ENCODE assay signal across 8 cellular contexts in the genomic region with DNA sequence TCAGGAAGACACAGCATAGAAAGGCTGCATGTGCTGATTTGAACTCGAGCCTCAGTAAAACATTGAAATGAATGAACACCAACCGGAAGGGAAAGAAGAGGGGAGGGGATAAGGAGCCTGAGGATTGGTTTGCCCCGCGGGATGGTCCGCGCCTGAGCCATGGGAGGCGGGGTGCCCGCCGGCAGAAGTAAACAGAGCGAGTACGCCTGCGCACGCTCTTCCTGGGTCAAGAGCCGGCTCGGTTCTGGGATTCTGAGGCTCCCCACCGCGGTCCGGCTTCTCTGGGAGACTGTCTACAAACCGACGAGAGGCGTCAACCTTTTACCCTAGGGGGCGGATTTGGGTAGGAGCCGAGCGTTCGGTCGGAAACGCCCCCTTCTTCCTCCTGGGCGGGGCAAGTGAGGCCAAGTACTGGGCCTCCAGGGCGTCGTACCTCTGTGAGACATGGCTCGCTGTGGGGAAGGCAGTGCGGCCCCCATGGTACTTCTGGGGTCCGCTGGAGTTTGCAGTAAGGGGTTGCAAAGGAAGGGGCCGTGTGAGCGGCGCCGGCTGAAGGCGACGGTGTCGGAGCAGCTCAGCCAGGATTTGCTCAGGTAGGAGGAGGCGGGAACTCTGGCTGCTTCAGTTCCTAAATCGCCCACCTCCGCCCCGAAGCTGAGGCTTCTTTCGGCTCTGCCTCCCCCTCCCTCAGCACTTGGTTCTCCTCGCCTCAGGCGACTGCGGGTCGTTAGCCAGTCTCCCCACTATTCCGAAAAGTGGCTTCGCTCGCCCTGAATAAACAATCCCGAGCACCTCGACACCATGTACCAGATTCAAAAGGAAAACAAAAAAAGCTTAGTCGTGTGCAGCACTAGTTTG. TPM values are rescaled to one million over a fixed set of nuclear protein-coding genes. Genes with fewer than 3 reads are reported as not detected.
A peak's percentile ranks its signal among the peaks of the same experiment; 100 is the strongest.
DNase-seq lines count a peak whose midpoint lies in the region; ATAC-seq, FAIRE-seq and TF ChIP-seq lines count a peak whose summit lies in the region.

A gene (plus strand): TSS at position 218 of the 858 bp plus-strand sequence. CDS start 227 bp downstream, at position 445.

- no peak for TF ChIP-seq CTCF in fibroblast of lung (conservative IDR thresholded peaks at IDR 0.05 in 1 of 2, IDR thresholded peaks at IDR 0.05 in 1 of 2; ENCODE audit: low read depth in 1 of 2, low read length in 2 of 2)

- in situ Hi-C loops in KBM-7 (cut with MboI; ENCODE audit: low pct_unique_long_range_greater_than_20kb, low sequenced_read_pairs): no loop called here

- no peaks in the 10 kb centered on the region for H3K79me2 ChIP-seq in fibroblast of lung (ENCODE audit: control insufficient read depth, insufficient read depth, low read length)

- peak within 1 kb of the TSS; percentile 90 for H3K4me2 ChIP-seq in fibroblast of lung (ENCODE audit: extremely low read depth, insufficient read depth, low read length)

- H3K27ac ChIP-seq in fibroblast of lung (ENCODE audit: insufficient read depth, low read length): peak within 1 kb of the TSS; percentile 17
- peak within 1 kb of the TSS; percentile 74 for H3K27ac ChIP-seq in naive thymus-derived CD4-positive, alpha-beta T cell (ENCODE audit: low read depth, low read length)

- H2AFZ ChIP-seq in fibroblast of lung (ENCODE audit: low read length): peak within 1 kb of the TSS; percentile 77

- H3K27me3 ChIP-seq in fibroblast of lung (ENCODE audit: control insufficient read depth, insufficient read depth, low read length): no peaks in the 10 kb centered on the region
- no peaks in the 10 kb centered on the region for H3K27me3 ChIP-seq in naive thymus-derived CD4-positive, alpha-beta T cell (ENCODE audit: control insufficient read depth in 2 of 2, insufficient read depth in 2 of 2, low read length in 2 of 2)

- ATAC-seq in GM21737 (IDR thresholded peaks at IDR 0.05; ENCODE audit: unreplicated experiment): peak; percentile 97
- peak; percentile 98 for ATAC-seq in naive thymus-derived CD4-positive, alpha-beta T cell
- ATAC-seq in stimulated activated effector memory CD8-positive, alpha-beta T cell treated with anti-CD3 and anti-CD28 coated beads, Interleukin-12 subunit alpha, Interleukin-12 subunit beta, amount 100 ng/mL, for 72 hours: peak; percentile 97

- H3K27ac Mint-ChIP-seq in activated T-helper 1 cell treated with anti-CD3 and anti-CD28 coated beads, Interleukin-12 subunit alpha, Interleukin-12 subunit beta, Interleukin-2, Interleukin-4 antibody, amounts not matched to agents 30 ng/mL and 10 ng/mL and 1 ng/mL, durations not matched to agents 14 hours and 24 hours and 36 hours: peak within 1 kb of the TSS; percentile 85
- peak within 1 kb of the TSS; percentile 85 to 97 (median 93) for H3K27ac Mint-ChIP-seq in naive thymus-derived CD4-positive, alpha-beta T cell
- peak within 1 kb of the TSS; percentile 93 for H3K27ac Mint-ChIP-seq in stimulated activated effector memory CD8-positive, alpha-beta T cell treated with anti-CD3 and anti-CD28 coated beads, Interleukin-12 subunit alpha, Interleukin-12 subunit beta, amount 100 ng/mL, for 72 hours

- no peaks in the 10 kb centered on the region for H3K36me3 ChIP-seq in fibroblast of lung (ENCODE audit: control insufficient read depth, insufficient read depth, low read length)
- no peaks in the 10 kb centered on the region for H3K36me3 ChIP-seq in naive thymus-derived CD4-positive, alpha-beta T cell (ENCODE audit: control insufficient read depth in 2 of 3, insufficient read depth in 3 of 3, low read length in 3 of 3)

- H4K20me1 ChIP-seq in fibroblast of lung (ENCODE audit: control insufficient read depth, extremely low read depth, insufficient read depth, low read length): no peaks in the 10 kb centered on the region

- DNase-seq in DMS53 (lab: John Stamatoyannopoulos, UW) (peak; percentile 95), KBM-7 (peak; percentile 86), RCC 7860 (ENCODE audit: low spot score) (peak; percentile 34), fibroblast of lung (ENCODE audit: low read depth in 2 of 2) (peak; percentile 72 to 78)
- DNase-seq in activated T-helper 1 cell treated with anti-CD3 and anti-CD28 coated beads, Interleukin-12 subunit alpha, Interleukin-12 subunit beta, Interleukin-2, Interleukin-4 antibody, amounts not matched to agents 30 ng/mL and 10 ng/mL and 1 ng/mL, durations not matched to agents 14 hours and 24 hours and 36 hours (ENCODE audit: low spot score): peak; percentile 79
- peak; percentile 67 to 87 (median 85) for DNase-seq in naive thymus-derived CD4-positive, alpha-beta T cell
- DNase-seq in stimulated activated effector memory CD8-positive, alpha-beta T cell treated with anti-CD3 and anti-CD28 coated beads, Interleukin-12 subunit alpha, Interleukin-12 subunit beta, amount 100 ng/mL, for 72 hours (ENCODE audit: low spot score in 2 of 2): peak; percentile 73 to 90

- CTCF ChIA-PET in naive thymus-derived CD4-positive, alpha-beta T cell (lab: Charles Lee): interaction anchor here (0.5 to 1.1 kb wide), 3 partner anchors 83 to 924 kb away, joined by 3 to 5 read pairs (median 3); no protein-coding TSS in a partner anchor

- H3K27me3 Mint-ChIP-seq in activated T-helper 1 cell treated with anti-CD3 and anti-CD28 coated beads, Interleukin-12 subunit alpha, Interleukin-12 subunit beta, Interleukin-2, Interleukin-4 antibody, amounts not matched to agents 30 ng/mL and 10 ng/mL and 1 ng/mL, durations not matched to agents 14 hours and 24 hours and 36 hours (ENCODE audit: insufficient read depth): no peaks in the 10 kb centered on the region
- no peaks in the 10 kb centered on the region for H3K27me3 Mint-ChIP-seq in naive thymus-derived CD4-positive, alpha-beta T cell

- peak within 1 kb of the TSS; percentile 67 to 94 (median 73) for H3K4me3 ChIP-seq in fibroblast of lung (replicated peaks in 1 of 4; ENCODE audit: control extremely low read depth in 1 of 4, insufficient read depth in 1 of 4, low read depth in 3 of 4, low read length in 4 of 4)
- peak within 1 kb of the TSS; percentile 79 for H3K4me3 ChIP-seq in naive thymus-derived CD4-positive, alpha-beta T cell (ENCODE audit: low read length)

- peak within 1 kb of the TSS; percentile 86 for H3K4me3 Mint-ChIP-seq in activated T-helper 1 cell treated with anti-CD3 and anti-CD28 coated beads, Interleukin-12 subunit alpha, Interleukin-12 subunit beta, Interleukin-2, Interleukin-4 antibody, amounts not matched to agents 30 ng/mL and 10 ng/mL and 1 ng/mL, durations not matched to agents 14 hours and 24 hours and 36 hours
- peak within 1 kb of the TSS; percentile 87 to 99 (median 98) for H3K4me3 Mint-ChIP-seq in naive thymus-derived CD4-positive, alpha-beta T cell
- peak within 1 kb of the TSS; percentile 94 for H3K4me3 Mint-ChIP-seq in stimulated activated effector memory CD8-positive, alpha-beta T cell treated with anti-CD3 and anti-CD28 coated beads, Interleukin-12 subunit alpha, Interleukin-12 subunit beta, amount 100 ng/mL, for 72 hours

- intact Hi-C loops in activated T-helper 1 cell treated with anti-CD3 and anti-CD28 coated beads, Interleukin-12 subunit alpha, Interleukin-12 subunit beta, Interleukin-2, Interleukin-4 antibody, amounts not matched to agents 30 ng/mL and 10 ng/mL and 1 ng/mL, durations not matched to agents 14 hours and 24 hours and 36 hours (cut with micrococcal nuclease): loop anchor here (1.0 to 5.0 kb wide), 4 partner anchors 218 to 1058 kb away; a partner anchor contains a TSS
- intact Hi-C loops in naive thymus-derived CD4-positive, alpha-beta T cell (cut with micrococcal nuclease): loop anchor here (1.0 to 5.0 kb wide), 12 partner anchors 48 to 1058 kb away; a partner anchor contains a TSS

- peaks cover 13% of the 10 kb centered on the region for H3K4me1 Mint-ChIP-seq in activated T-helper 1 cell treated with anti-CD3 and anti-CD28 coated beads, Interleukin-12 subunit alpha, Interleukin-12 subunit beta, Interleukin-2, Interleukin-4 antibody, amounts not matched to agents 30 ng/mL and 10 ng/mL and 1 ng/mL, durations not matched to agents 14 hours and 24 hours and 36 hours (ENCODE audit: low read depth)
- H3K4me1 Mint-ChIP-seq in naive thymus-derived CD4-positive, alpha-beta T cell: peaks cover 5 to 36% (median 29%) of the 10 kb centered on the region in 7 donors
- peaks cover 6% of the 10 kb centered on the region for H3K4me1 Mint-ChIP-seq in stimulated activated effector memory CD8-positive, alpha-beta T cell treated with anti-CD3 and anti-CD28 coated beads, Interleukin-12 subunit alpha, Interleukin-12 subunit beta, amount 100 ng/mL, for 72 hours

- H3K9me3 ChIP-seq in fibroblast of lung (ENCODE audit: control insufficient read depth, insufficient read depth, low read depth, low read length): no peaks in the 10 kb centered on the region
- H3K9me3 ChIP-seq in naive thymus-derived CD4-positive, alpha-beta T cell (ENCODE audit: control insufficient read depth in 2 of 3, low read length in 3 of 3): no peaks in the 10 kb centered on the region

- peaks cover 1% of the 10 kb centered on the region for H3K36me3 Mint-ChIP-seq in activated T-helper 1 cell treated with anti-CD3 and anti-CD28 coated beads, Interleukin-12 subunit alpha, Interleukin-12 subunit beta, Interleukin-2, Interleukin-4 antibody, amounts not matched to agents 30 ng/mL and 10 ng/mL and 1 ng/mL, durations not matched to agents 14 hours and 24 hours and 36 hours (ENCODE audit: low read depth)
- peaks cover 0 to 16% (median 4%) of the 10 kb centered on the region in 5 donors for H3K36me3 Mint-ChIP-seq in naive thymus-derived CD4-positive, alpha-beta T cell
- H3K36me3 Mint-ChIP-seq in stimulated activated effector memory CD8-positive, alpha-beta T cell treated with anti-CD3 and anti-CD28 coated beads, Interleukin-12 subunit alpha, Interleukin-12 subunit beta, amount 100 ng/mL, for 72 hours: no peaks in the 10 kb centered on the region

- H3K9ac ChIP-seq in fibroblast of lung (ENCODE audit: insufficient read depth, low read length): peak within 1 kb of the TSS; percentile 50

- peaks cover 13% of the 10 kb centered on the region for H3K9me3 Mint-ChIP-seq in activated T-helper 1 cell treated with anti-CD3 and anti-CD28 coated beads, Interleukin-12 subunit alpha, Interleukin-12 subunit beta, Interleukin-2, Interleukin-4 antibody, amounts not matched to agents 30 ng/mL and 10 ng/mL and 1 ng/mL, durations not matched to agents 14 hours and 24 hours and 36 hours
- H3K9me3 Mint-ChIP-seq in naive thymus-derived CD4-positive, alpha-beta T cell: peaks cover 0 to 10% (median 3%) of the 10 kb centered on the region in 11 donors
- peaks cover 4% of the 10 kb centered on the region for H3K9me3 Mint-ChIP-seq in stimulated activated effector memory CD8-positive, alpha-beta T cell treated with anti-CD3 and anti-CD28 coated beads, Interleukin-12 subunit alpha, Interleukin-12 subunit beta, amount 100 ng/mL, for 72 hours

- POLR2A ChIA-PET in naive thymus-derived CD4-positive, alpha-beta T cell (lab: Charles Lee): interaction anchor here (0.6 to 1.8 kb wide), 6 partner anchors 8 to 500 kb away, joined by 3 to 9 read pairs (median 4); no protein-coding TSS in a partner anchor

- peak; percentile 30 for FAIRE-seq in RCC 7860 (lab: Jason Lieb, UNC)

- peaks cover 2% of the 10 kb centered on the region for H3K4me1 ChIP-seq in fibroblast of lung (ENCODE audit: control insufficient read depth, extremely low read depth, insufficient read depth, low read length)
- H3K4me1 ChIP-seq in naive thymus-derived CD4-positive, alpha-beta T cell (ENCODE audit: control insufficient read depth in 2 of 2, insufficient read depth in 2 of 2, low read length in 2 of 2): peaks cover 0 to 3% of the 10 kb centered on the region in 2 donors

RNA-seq across cellular contexts. Expression of the gene that starts here (rescaled TPM):
- 0.91 and 1.0 TPM in 2 replicates for total RNA-seq in activated T-helper 1 cell treated with anti-CD3 and anti-CD28 coated beads, Interleukin-12 subunit alpha, Interleukin-12 subunit beta, Interleukin-2, Interleukin-4 antibody, amounts not matched to agents 30 ng/mL and 10 ng/mL and 1 ng/mL, durations not matched to agents 14 hours and 24 hours and 36 hours
- total RNA-seq in fibroblast of lung: 10.6 and 10.8 TPM in 2 replicates
- polyA plus RNA-seq in fibroblast of lung: 1.7 and 2.2 TPM in 2 replicates
- 1.1 and 1.4 TPM in 2 replicates for polyA plus RNA-seq in fibroblast of lung (2012)
- not detected in 2 replicates for polyA minus RNA-seq in fibroblast of lung (ENCODE audit: low replicate concordance)
- total RNA-seq in naive thymus-derived CD4-positive, alpha-beta T cell: 10 to 100 TPM in 1 of 5 experiments, 1 to 10 TPM in 4; 2.4 to 11.4 (median 5.3) TPM
- 1 to 10 TPM; 1.7 to 1.9 TPM for polyA plus RNA-seq in naive thymus-derived CD4-positive, alpha-beta T cell

Comparison
In these comparisons a context has a peak if more than half of its experiments do, and no peak if none do; other contexts are left out.
1. Peak in every context shown above with its lines: DNase-seq, ATAC-seq, H3K4me3 ChIP-seq and H3K27ac ChIP-seq.
2. DNase-seq: peak in every context shown above with its lines; median percentile 95 in DMS53; 86 in KBM-7; 85 in naive thymus-derived CD4-positive, alpha-beta T cell; 82 in stimulated activated effector memory CD8-positive, alpha-beta T cell treated with anti-CD3 and anti-CD28 coated beads, Interleukin-12 subunit alpha, Interleukin-12 subunit beta, amount 100 ng/mL, for 72 hours; 79 in activated T-helper 1 cell treated with anti-CD3 and anti-CD28 coated beads, Interleukin-12 subunit alpha, Interleukin-12 subunit beta, Interleukin-2, Interleukin-4 antibody, amounts not matched to agents 30 ng/mL and 10 ng/mL and 1 ng/mL, durations not matched to agents 14 hours and 24 hours and 36 hours; 75 in fibroblast of lung; 34 in RCC 7860.